8 cellular contexts compared by ENCODE assay signal in the genomic region with DNA sequence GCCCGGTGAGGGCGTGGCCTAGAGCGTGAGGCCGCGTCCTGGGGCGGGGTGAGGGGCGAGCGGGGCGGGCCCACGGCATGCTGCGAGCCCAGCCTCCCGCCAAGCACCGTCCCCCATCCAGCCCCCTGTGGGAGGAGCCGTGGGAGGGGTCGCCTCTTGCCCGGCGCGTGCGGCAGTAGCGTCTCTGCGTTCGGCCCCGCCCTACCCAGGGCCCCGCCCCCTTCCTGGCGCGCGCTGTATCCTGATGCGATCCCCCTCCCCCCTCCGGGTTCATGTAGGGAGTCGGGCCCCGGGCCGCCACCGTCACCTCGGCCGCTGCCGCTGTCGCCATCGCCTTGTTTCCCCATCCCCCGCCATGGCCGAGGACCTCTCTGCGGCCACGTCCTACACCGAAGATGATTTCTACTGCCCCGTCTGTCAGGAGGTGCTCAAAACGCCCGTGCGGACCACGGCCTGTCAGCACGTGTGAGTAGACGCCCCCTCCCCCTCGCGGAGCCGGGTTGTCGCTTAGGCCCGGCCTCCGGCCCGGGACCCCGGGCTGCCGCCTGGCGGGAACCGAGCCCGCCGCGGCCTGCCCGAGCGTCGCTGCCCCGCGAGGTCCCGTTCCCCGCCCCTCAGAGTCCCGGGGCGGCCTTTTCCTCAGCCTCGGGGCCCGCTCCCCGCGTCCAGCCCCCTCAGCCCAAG. TPM values are rescaled to one million over a fixed set of nuclear protein-coding genes. Genes with fewer than 3 reads are reported as not detected.
A peak's percentile ranks its signal among the peaks of the same experiment; 100 is the strongest.
DNase-seq lines count a peak whose midpoint lies in the region; ATAC-seq and TF ChIP-seq lines count a peak whose summit lies in the region.

No MANE protein-coding gene starts in this region.

- POLR2A ChIA-PET in activated CD4-positive, alpha-beta T cell treated with anti-CD3 and anti-CD28 coated beads, Interleukin-2, amount 10 ng/mL, durations not matched to agents 7 days and 5 days (lab: Charles Lee), result interaction anchor here (0.7 to 1.4 kb wide), 3 partner anchors 63 to 74 kb away, joined by 3 to 13 read pairs (median 6); partner anchors contain the start of gene RNF125

- no peaks in the 10 kb centered on the region for H3K9me3 ChIP-seq in BLaER1 treated with 17β-estradiol and CSF1 and Interleukin-3, amounts not matched to agents 10 nM and 100 nM (replicated peaks in 1 of 11)
- no peaks in the 10 kb centered on the region for H3K9me3 ChIP-seq in left lung

- H3K27ac Mint-ChIP-seq in activated CD4-positive, alpha-beta T cell treated with anti-CD3 and anti-CD28 coated beads, Interleukin-2, amount 10 ng/mL, durations not matched to agents 7 days and 5 days, result peak overlapping the region; percentile 98

- peak overlapping the region; percentile 98 for H3K4me3 Mint-ChIP-seq in activated CD4-positive, alpha-beta T cell treated with anti-CD3 and anti-CD28 coated beads, Interleukin-2, amount 10 ng/mL, durations not matched to agents 7 days and 5 days

- no peaks in the 10 kb centered on the region for H3K27me3 Mint-ChIP-seq in activated CD4-positive, alpha-beta T cell treated with anti-CD3 and anti-CD28 coated beads, Interleukin-2, amount 10 ng/mL, durations not matched to agents 7 days and 5 days

- peak overlapping the region; percentile 78 to 99 (median 96) for H3K4me3 ChIP-seq in BLaER1 treated with 17β-estradiol and CSF1 and Interleukin-3, amounts not matched to agents 10 nM and 100 nM
- peak overlapping the region; percentile 96 to 98 for H3K4me3 ChIP-seq in left lung

- CTCF ChIA-PET in activated CD4-positive, alpha-beta T cell treated with anti-CD3 and anti-CD28 coated beads, Interleukin-2, amount 10 ng/mL, durations not matched to agents 7 days and 5 days (lab: Charles Lee), result interaction anchor here (0.6 to 1.5 kb wide), 6 partner anchors 9 to 206 kb away, joined by 3 to 5 read pairs (median 3); partner anchors contain the start of gene RNF125

- intact Hi-C loops in left lung (cut with DNase I), result no loop called here

- H4K20me1 ChIP-seq in BLaER1 treated with 17β-estradiol and CSF1 and Interleukin-3, amounts not matched to agents 10 nM and 100 nM, result peaks cover 40 to 51% (median 48%) of the 10 kb centered on the region in 11 experiments

- H3K4me1 ChIP-seq in BLaER1 treated with 17β-estradiol and CSF1 and Interleukin-3, amounts not matched to agents 10 nM and 100 nM, result peaks cover 42 to 54% (median 49%) of the 10 kb centered on the region in 10 experiments
- peaks cover 0 to 44% of the 10 kb centered on the region in 2 donors for H3K4me1 ChIP-seq in left lung

- H3K4me1 Mint-ChIP-seq in activated CD4-positive, alpha-beta T cell treated with anti-CD3 and anti-CD28 coated beads, Interleukin-2, amount 10 ng/mL, durations not matched to agents 7 days and 5 days, result peaks cover 54% of the 10 kb centered on the region

- no peaks in the 10 kb centered on the region for H3K27me3 ChIP-seq in BLaER1 treated with 17β-estradiol and CSF1 and Interleukin-3, amounts not matched to agents 10 nM and 100 nM
- no peaks in the 10 kb centered on the region for H3K27me3 ChIP-seq in left lung

- no peaks in the 10 kb centered on the region for H3K9me3 Mint-ChIP-seq in activated CD4-positive, alpha-beta T cell treated with anti-CD3 and anti-CD28 coated beads, Interleukin-2, amount 10 ng/mL, durations not matched to agents 7 days and 5 days

- DNase-seq in NCI-H526 (lab: John Stamatoyannopoulos, UW), result peak; percentile 80 to 95
- peak; percentile 99 for DNase-seq in activated CD4-positive, alpha-beta T cell treated with anti-CD3 and anti-CD28 coated beads, Interleukin-2, amount 10 ng/mL, durations not matched to agents 7 days and 5 days
- DNase-seq in cortex of kidney (lab: John Stamatoyannopoulos, UW), result peak; percentile 85
- peak; percentile 100 for DNase-seq in left lung
- DNase-seq in stimulated activated CD4-positive, alpha-beta T cell treated with anti-CD3 and anti-CD28 coated beads, Interleukin-2, amount 100 ng/mL, for 4 hours (ENCODE audit: low read depth), result peak; percentile 100

- H3K36me3 ChIP-seq in BLaER1 treated with 17β-estradiol and CSF1 and Interleukin-3, amounts not matched to agents 10 nM and 100 nM, result peaks cover 10 to 48% (median 36%) of the 10 kb centered on the region in 11 experiments; a peak in 21 of 22 replicates
- no peaks in the 10 kb centered on the region for H3K36me3 ChIP-seq in left lung

- TF ChIP-seq CTCF in left lung (IDR thresholded peaks at IDR 0.05), result no peak

- peaks cover 46% of the 10 kb centered on the region for H3K36me3 Mint-ChIP-seq in activated CD4-positive, alpha-beta T cell treated with anti-CD3 and anti-CD28 coated beads, Interleukin-2, amount 10 ng/mL, durations not matched to agents 7 days and 5 days (ENCODE audit: low read depth)

- peak overlapping the region; percentile 94 to 99 (median 98) for H3K27ac ChIP-seq in BLaER1 treated with 17β-estradiol and CSF1 and Interleukin-3, amounts not matched to agents 10 nM and 100 nM
- peak overlapping the region; percentile 100 for H3K27ac ChIP-seq in left lung

- H3K4me2 ChIP-seq in BLaER1 treated with 17β-estradiol and CSF1 and Interleukin-3, amounts not matched to agents 10 nM and 100 nM, result peak overlapping the region; percentile 74 to 96 (median 86)

- peak overlapping the region; percentile 95 to 99 (median 98) for H3K9ac ChIP-seq in BLaER1 treated with 17β-estradiol and CSF1 and Interleukin-3, amounts not matched to agents 10 nM and 100 nM

- ATAC-seq in GM19328 (IDR thresholded peaks at IDR 0.05; ENCODE audit: unreplicated experiment), result peak; percentile 81
- peak; percentile 67 for ATAC-seq in HG03469 (IDR thresholded peaks at IDR 0.05; ENCODE audit: unreplicated experiment)
- ATAC-seq in left lung, result peak; percentile 98

RNA-seq across cellular contexts. Expression of gene RNF138, which starts 0.9 kb away (rescaled TPM):
- 10 to 100 TPM; 67.7 to 77.4 TPM for total RNA-seq in activated CD4-positive, alpha-beta T cell treated with anti-CD3 and anti-CD28 coated beads, Interleukin-2, amount 10 ng/mL, durations not matched to agents 7 days and 5 days
- total RNA-seq in left lung, result 10 to 100 TPM; 24.7 to 30.7 TPM

Comparison
In these comparisons a context has a peak if more than half of its experiments do, and no peak if none do; other contexts are left out.
1. Peak in every context shown above with its lines: DNase-seq, ATAC-seq, H3K4me3 ChIP-seq and H3K27ac ChIP-seq.